Comparison of ENCODE assay signal across 19 cellular contexts in the genomic region with DNA sequence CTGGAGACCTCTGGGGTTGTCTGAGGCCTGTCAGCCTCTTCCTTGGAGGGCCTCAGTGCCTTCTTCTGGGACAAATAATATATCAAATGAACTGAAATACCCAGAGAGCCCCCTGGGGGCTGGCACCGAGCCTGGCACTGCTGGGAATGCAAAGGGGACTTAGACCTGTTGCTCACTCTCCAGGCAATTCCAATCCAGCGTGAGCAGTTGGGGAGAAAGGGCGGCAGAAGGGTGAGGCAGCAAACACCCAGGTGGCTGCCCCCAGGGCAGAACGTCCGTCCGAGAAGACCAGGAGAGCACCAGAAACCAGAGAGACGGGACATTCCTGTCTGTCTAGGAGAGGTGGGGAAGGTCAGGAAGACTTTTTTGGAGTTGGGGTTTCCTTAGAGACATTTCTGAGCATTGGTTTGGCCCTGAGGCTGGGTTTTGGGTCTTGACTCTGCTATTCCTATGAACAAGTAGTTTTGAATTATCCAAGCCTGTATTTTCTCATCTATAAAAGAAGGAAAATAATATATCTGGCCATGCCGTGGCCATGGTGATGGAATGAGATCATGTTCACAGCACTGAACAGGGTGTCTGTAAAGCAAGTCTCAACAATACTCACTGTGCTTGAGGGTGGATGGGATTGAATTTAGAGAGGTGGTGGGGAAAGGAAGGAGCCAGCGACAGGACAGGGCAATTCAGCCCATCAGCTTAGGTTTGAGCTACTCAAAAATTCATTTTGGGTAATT. TPM values are rescaled to one million over a fixed set of nuclear protein-coding genes. Genes with fewer than 3 reads are reported as not detected.
A peak's percentile ranks its signal among the peaks of the same experiment; 100 is the strongest.
DNase-seq lines count a peak whose midpoint lies in the region; ATAC-seq and TF ChIP-seq lines count a peak whose summit lies in the region.
"Had no signal": no experiment of that assay in that cellular context is flagged by ENCODE, and none has a peak within 500 bp of the region (broad histone marks: within the 10 kb centered on the region; RNA-seq: fewer than 3 reads in every experiment).

No MANE protein-coding gene starts in this region.

- H3K9me3 Mint-ChIP-seq in HFFc6 (no peaks in the 10 kb centered on the region), brain (no peaks in the 10 kb centered on the region)
- H3K9me3 Mint-ChIP-seq: activated CD8-positive, alpha-beta T cell treated with anti-CD3 and anti-CD28 coated beads for 36 hours; CD4-positive, alpha-beta T cell; stimulated activated naive B cell treated with anti-CD40 and anti-IgM and Interleukin-4, amounts not matched to agents 10 μg/mL and 1 μg/mL and 100 μg/mL, for 72 hours had no signal

- ATAC-seq in left colon, result no peak
- ATAC-seq: activated CD8-positive, alpha-beta T cell treated with anti-CD3 and anti-CD28 coated beads for 36 hours; stimulated activated naive B cell treated with anti-CD40 and anti-IgM and Interleukin-4, amounts not matched to agents 10 μg/mL and 1 μg/mL and 100 μg/mL, for 72 hours had no signal

- H3K27ac ChIP-seq in skin epidermis (peak overlapping the region; percentile 19 to 88 (median 78)), right atrium auricular region (no peak overlapping the region)

- no peaks in the 10 kb centered on the region for H3K27me3 ChIP-seq in right atrium auricular region
- H3K27me3 ChIP-seq: Peyer's patch had no signal

- peak; percentile 11; the same call in 1 of the 2 replicates for TF ChIP-seq CTCF in HFFc6 (IDR thresholded peaks at IDR 0.05)
- TF ChIP-seq CTCF in brain (conservative IDR thresholded peaks at IDR 0.05), result no peak
- TF ChIP-seq CTCF in right atrium auricular region (IDR thresholded peaks at IDR 0.05), result no peak

- no peaks in the 10 kb centered on the region for H3K36me3 Mint-ChIP-seq in HFFc6 (ENCODE audit: low read depth)
- no peaks in the 10 kb centered on the region for H3K36me3 Mint-ChIP-seq in brain
- H3K36me3 Mint-ChIP-seq: IgD-negative memory B cell; stimulated activated naive B cell treated with anti-CD40 and anti-IgM and Interleukin-4, amounts not matched to agents 10 μg/mL and 1 μg/mL and 100 μg/mL, for 72 hours had no signal

- H3K4me1 Mint-ChIP-seq in HFFc6 (ENCODE audit: low read depth) (peaks cover 17% of the 10 kb centered on the region), brain (peaks cover 35% of the 10 kb centered on the region)
- H3K4me1 Mint-ChIP-seq: IgD-negative memory B cell; stimulated activated naive B cell treated with anti-CD40 and anti-IgM and Interleukin-4, amounts not matched to agents 10 μg/mL and 1 μg/mL and 100 μg/mL, for 72 hours had no signal

- H3K4me1 ChIP-seq in right atrium auricular region, result peaks cover 0 to 18% of the 10 kb centered on the region in 2 donors

- no peak for DNase-seq in HFFc6
- DNase-seq in left kidney (ENCODE audit: low read depth, low spot score), result peak; percentile 24
- DNase-seq in NCI-H2107 treated with DMSO at 0.1 percent for 48 hours (lab: John Stamatoyannopoulos, UW; ENCODE audit: unreplicated experiment), result no peak
- DNase-seq in left colon, result no peak
- DNase-seq in SW 1271 (lab: John Stamatoyannopoulos, UW), result no peak
- no peak for DNase-seq in right atrium auricular region (ENCODE audit: low spot score)
- DNase-seq: activated CD8-positive, alpha-beta T cell treated with anti-CD3 and anti-CD28 coated beads for 36 hours; CD4-positive, alpha-beta T cell; DND-41; NCI-H2029; NCI-H748 treated with DMSO at 0.1 percent for 48 hours; stimulated activated CD4-positive, alpha-beta T cell treated with anti-CD3 and anti-CD28 coated beads, Interleukin-12 subunit alpha, Interleukin-12 subunit beta, amount 100 ng/mL, for 4 hours; stimulated activated naive B cell treated with anti-CD40 and anti-IgM and Interleukin-4, amounts not matched to agents 10 μg/mL and 1 μg/mL and 100 μg/mL, for 72 hours had no signal

- H3K27me3 Mint-ChIP-seq in HFFc6 (ENCODE audit: insufficient read depth) (peaks cover 30% of the 10 kb centered on the region), brain (peaks cover 9% of the 10 kb centered on the region)

- no peak overlapping the region for H3K4me3 Mint-ChIP-seq in HFFc6
- no peak overlapping the region for H3K4me3 Mint-ChIP-seq in brain
- H3K4me3 Mint-ChIP-seq: activated CD8-positive, alpha-beta T cell treated with anti-CD3 and anti-CD28 coated beads for 36 hours; CD4-positive, alpha-beta T cell; IgD-negative memory B cell; stimulated activated naive B cell treated with anti-CD40 and anti-IgM and Interleukin-4, amounts not matched to agents 10 μg/mL and 1 μg/mL and 100 μg/mL, for 72 hours had no signal

- H3K4me3 ChIP-seq in skin epidermis (no peak overlapping the region), right atrium auricular region (no peak overlapping the region)
- H3K4me3 ChIP-seq: Peyer's patch had no signal

- H3K27ac Mint-ChIP-seq in HFFc6, result no peak overlapping the region
- peak overlapping the region in 4 of 5 experiments; percentile 19 to 82 (median 78) for H3K27ac Mint-ChIP-seq in brain
- H3K27ac Mint-ChIP-seq: activated CD8-positive, alpha-beta T cell treated with anti-CD3 and anti-CD28 coated beads for 36 hours; CD4-positive, alpha-beta T cell; IgD-negative memory B cell; stimulated activated naive B cell treated with anti-CD40 and anti-IgM and Interleukin-4, amounts not matched to agents 10 μg/mL and 1 μg/mL and 100 μg/mL, for 72 hours had no signal

- intact Hi-C loops in left colon (cut with DNase I, micrococcal nuclease), result no loop called here

- no peaks in the 10 kb centered on the region for H3K9me3 ChIP-seq in right atrium auricular region
- H3K9me3 ChIP-seq: Peyer's patch had no signal

- H3K36me3 ChIP-seq in right atrium auricular region, result no peaks in the 10 kb centered on the region
- H3K36me3 ChIP-seq: Peyer's patch had no signal

RNA-seq across cellular contexts. Expression of a gene that starts 44.3 kb away (rescaled TPM):
- not detected for total RNA-seq in HFFc6 (2021; fragmentation: NEBNext Ultra II Directional; extraction: Animal tissue kit (Norgen Biotek cat#: 25700))
- polyA plus RNA-seq in brain (ENCODE audit: insufficient read depth, low read depth, low replicate concordance), result 20.7 TPM
- 10 to 100 TPM; 52.1 to 53.4 TPM for total RNA-seq in left colon
- total RNA-seq in right atrium auricular region, result 1 to 10 TPM; 1.8 to 7.7 TPM
- total RNA-seq: activated CD8-positive, alpha-beta T cell treated with anti-CD3 and anti-CD28 coated beads for 36 hours; CD4-positive, alpha-beta T cell; mononuclear cell had no signal
- polyA plus RNA-seq: AG04450, IgD-negative memory B cell had no signal

Comparison
In these comparisons a context has a peak if more than half of its experiments do, and no peak if none do; other contexts are left out.
1. H3K27ac ChIP-seq: peak in skin epidermis (21 of 21); none in right atrium auricular region (0 of 2).
2. RNA of a gene that starts 44.3 kb away (total RNA-seq): 52.1 to 53.4 TPM in left colon; 1.8 to 7.7 TPM in right atrium auricular region and not detected in HFFc6; every median in the first group is over 4 times any median in the second.